Comparison of ENCODE assay signal across 1 cellular context in the genomic region with DNA sequence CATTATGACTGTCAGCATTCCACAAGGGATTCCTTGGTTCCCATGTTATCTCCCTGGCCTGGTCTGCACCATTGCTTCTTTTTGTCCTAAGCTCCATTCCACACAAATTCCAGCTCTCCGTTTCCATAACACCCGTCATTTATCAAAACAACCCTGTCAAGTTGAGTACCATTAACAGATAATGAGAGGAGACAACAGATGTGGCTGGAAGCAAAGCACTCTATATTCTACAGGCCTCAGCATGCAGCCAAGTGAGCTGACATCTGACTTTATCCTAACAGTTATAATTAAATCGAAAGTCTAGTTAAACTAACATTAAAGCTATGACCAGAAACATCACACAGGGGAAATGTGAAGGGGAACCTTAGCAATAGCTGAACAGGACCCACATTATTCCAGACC.
TF ChIP-seq lines count a peak whose summit lies in the region.

No MANE protein-coding gene starts in this region.

TF ChIP-seq in SK-N-SH treated with all-trans-retinoic acid at 6 μM for 48 hours, 23 proteins besides CTCF, POLR2A, EP300 and RAD21 (continued from another document):
- 0 out of 2 replicates have a peak, but pooled peaks have one; percentile 10 for TF ChIP-seq ZNF8 (CRISPR knock-in tag; IDR thresholded peaks at IDR 0.05)
